1 cellular context compared by ENCODE assay signal in the genomic region with DNA sequence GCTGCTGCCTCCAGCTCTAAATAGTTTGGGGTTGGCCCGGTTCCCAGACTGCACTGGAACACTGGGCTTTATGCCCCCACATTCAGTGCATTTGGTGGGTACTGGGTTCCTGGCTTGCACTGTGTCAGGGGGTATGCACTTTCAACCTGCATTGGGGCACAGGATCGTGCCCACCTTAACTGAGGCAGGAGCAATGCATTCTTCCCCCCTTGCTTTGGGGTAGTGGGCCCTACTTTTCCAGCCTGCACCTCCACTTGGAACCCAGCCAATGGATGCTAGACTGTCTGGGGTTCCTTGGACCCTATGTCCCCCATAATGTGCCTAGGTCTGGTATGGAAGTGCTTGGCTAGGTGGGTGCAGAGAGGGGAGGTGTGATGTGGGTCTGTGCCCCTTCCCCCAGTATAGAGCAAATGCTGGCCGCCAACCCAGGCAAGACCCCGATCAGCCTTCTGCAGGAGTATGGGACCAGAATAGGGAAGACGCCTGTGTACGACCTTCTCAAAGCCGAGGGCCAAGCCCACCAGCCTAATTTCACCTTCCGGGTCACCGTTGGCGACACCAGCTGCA.
TF ChIP-seq lines count a peak whose summit lies in the region.

No MANE protein-coding gene starts in this region.

TF ChIP-seq in K562, 482 proteins besides CTCF, POLR2A, EP300 and RAD21 (continued from another document):
- TF ChIP-seq ZBTB33 (CRISPR knock-in tag; IDR thresholded peaks at IDR 0.05) = no peak
- 0 out of 2 replicates have a peak, but pooled peaks have one; percentile 16 for TF ChIP-seq NFRKB (IDR thresholded peaks at IDR 0.05; ENCODE audit: low read depth)
- TF ChIP-seq, protein P1, sequence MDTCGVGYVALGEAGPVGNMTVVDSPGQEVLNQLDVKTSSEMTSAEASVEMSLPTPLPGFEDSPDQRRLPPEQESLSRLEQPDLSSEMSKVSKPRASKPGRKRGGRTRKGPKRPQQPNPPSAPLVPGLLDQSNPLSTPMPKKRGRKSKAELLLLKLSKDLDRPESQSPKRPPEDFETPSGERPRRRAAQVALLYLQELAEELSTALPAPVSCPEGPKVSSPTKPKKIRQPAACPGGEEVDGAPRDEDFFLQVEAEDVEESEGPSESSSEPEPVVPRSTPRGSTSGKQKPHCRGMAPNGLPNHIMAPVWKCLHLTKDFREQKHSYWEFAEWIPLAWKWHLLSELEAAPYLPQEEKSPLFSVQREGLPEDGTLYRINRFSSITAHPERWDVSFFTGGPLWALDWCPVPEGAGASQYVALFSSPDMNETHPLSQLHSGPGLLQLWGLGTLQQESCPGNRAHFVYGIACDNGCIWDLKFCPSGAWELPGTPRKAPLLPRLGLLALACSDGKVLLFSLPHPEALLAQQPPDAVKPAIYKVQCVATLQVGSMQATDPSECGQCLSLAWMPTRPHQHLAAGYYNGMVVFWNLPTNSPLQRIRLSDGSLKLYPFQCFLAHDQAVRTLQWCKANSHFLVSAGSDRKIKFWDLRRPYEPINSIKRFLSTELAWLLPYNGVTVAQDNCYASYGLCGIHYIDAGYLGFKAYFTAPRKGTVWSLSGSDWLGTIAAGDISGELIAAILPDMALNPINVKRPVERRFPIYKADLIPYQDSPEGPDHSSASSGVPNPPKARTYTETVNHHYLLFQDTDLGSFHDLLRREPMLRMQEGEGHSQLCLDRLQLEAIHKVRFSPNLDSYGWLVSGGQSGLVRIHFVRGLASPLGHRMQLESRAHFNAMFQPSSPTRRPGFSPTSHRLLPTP (IDR thresholded peaks at IDR 0.05; ENCODE audit: borderline replicate concordance, extremely low read depth, insufficient read length) = no peak
- no peak for TF ChIP-seq NR2C2 (CRISPR knock-in tag; IDR thresholded peaks at IDR 0.05)
- TF ChIP-seq NR2C2 (tag; IDR thresholded peaks at IDR 0.05) = no peak; the same call in 1 of the 2 replicates
- peak; percentile 53; the same call in 1 of the 2 replicates for TF ChIP-seq CBFB (CRISPR knock-in tag; IDR thresholded peaks at IDR 0.05)
- no peak for TF ChIP-seq NR1H2 (CRISPR knock-in tag; IDR thresholded peaks at IDR 0.05)
- TF ChIP-seq FOXJ2 (tag; IDR thresholded peaks at IDR 0.05) = no peak
- no peak for TF ChIP-seq SIN3B (IDR thresholded peaks at IDR 0.05; ENCODE audit: low read depth)
- 0 out of 2 replicates have a peak, but pooled peaks have one; percentile 8 for TF ChIP-seq CEBPZ (IDR thresholded peaks at IDR 0.05; ENCODE audit: borderline replicate concordance, low read depth, low read length)
- TF ChIP-seq MECOM (CRISPR knock-in tag; IDR thresholded peaks at IDR 0.05) = 0 out of 2 replicates have a peak, but pooled peaks have one; percentile 46
- TF ChIP-seq CAMTA2 (CRISPR knock-in tag; conservative IDR thresholded peaks at IDR 0.05) = 0 out of 2 replicates have a peak, but pooled peaks have one; percentile 71
- 0 out of 2 replicates have a peak, but pooled peaks have one; percentile 6 for TF ChIP-seq ZBTB43 (CRISPR knock-in tag; IDR thresholded peaks at IDR 0.05)
- TF ChIP-seq COPS2 (conservative IDR thresholded peaks at IDR 0.05) = no peak
- peak; percentile 2; the same call in 1 of the 2 replicates for TF ChIP-seq XRCC5 (IDR thresholded peaks at IDR 0.05; ENCODE audit: low read depth, low read length)
- 0 out of 4 replicates have a peak, but pooled peaks of 1 of the 2 experiments have one; percentile 5 for TF ChIP-seq FOXA3 (CRISPR knock-in tag; conservative IDR thresholded peaks at IDR 0.05 in 1 of 2, IDR thresholded peaks at IDR 0.05 in 1 of 2)
- TF ChIP-seq GATAD2A (IDR thresholded peaks at IDR 0.05) = 0 out of 2 replicates have a peak, but pooled peaks have one; percentile 32
- TF ChIP-seq ZKSCAN1 (IDR thresholded peaks at IDR 0.05; ENCODE audit: low read depth, low read length) = 0 out of 2 replicates have a peak, but pooled peaks have one; percentile 1
- peak; percentile 10 to 18; a peak in 1 of 4 replicates for TF ChIP-seq ZMIZ1 (IDR thresholded peaks at IDR 0.05; ENCODE audit: low read depth in 2 of 2, low read length in 2 of 2)
- TF ChIP-seq DPF2 (IDR thresholded peaks at IDR 0.05) = peak; percentile 41; the same call in 1 of the 2 replicates
- TF ChIP-seq ZNF263 (CRISPR knock-in tag; IDR thresholded peaks at IDR 0.05; ENCODE audit: borderline replicate concordance) = peak; percentile 9; the same call in 1 of the 2 replicates
- peak; percentile 47; the same call in 1 of the 2 replicates for TF ChIP-seq NR2C1 (IDR thresholded peaks at IDR 0.05)
- no peak for TF ChIP-seq NR2C1 (tag; IDR thresholded peaks at IDR 0.05)
- TF ChIP-seq MEF2D (tag; conservative IDR thresholded peaks at IDR 0.05; ENCODE audit: low read depth) = no peak
- TF ChIP-seq NR3C1 (CRISPR knock-in tag; IDR thresholded peaks at IDR 0.05) = no peak
- TF ChIP-seq ZHX1 (conservative IDR thresholded peaks at IDR 0.05; ENCODE audit: low read length) = 0 out of 2 replicates have a peak, but pooled peaks have one; percentile 53
- 0 out of 2 replicates have a peak, but pooled peaks have one; percentile 21 for TF ChIP-seq ZZZ3 (IDR thresholded peaks at IDR 0.05)
- TF ChIP-seq RBM14 (IDR thresholded peaks at IDR 0.05; ENCODE audit: borderline replicate concordance, insufficient read depth, low read depth, low read length) = no peak
- no peak for TF ChIP-seq HOXB6 (CRISPR knock-in tag; IDR thresholded peaks at IDR 0.05; ENCODE audit: borderline replicate concordance)
- 0 out of 2 replicates have a peak, but pooled peaks have one; percentile 44 for TF ChIP-seq GTF2E2 (tag; IDR thresholded peaks at IDR 0.05)
- TF ChIP-seq, protein P2, sequence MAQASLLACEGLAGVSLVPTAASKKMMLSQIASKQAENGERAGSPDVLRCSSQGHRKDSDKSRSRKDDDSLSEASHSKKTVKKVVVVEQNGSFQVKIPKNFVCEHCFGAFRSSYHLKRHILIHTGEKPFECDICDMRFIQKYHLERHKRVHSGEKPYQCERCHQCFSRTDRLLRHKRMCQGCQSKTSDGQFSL (CRISPR knock-in tag; IDR thresholded peaks at IDR 0.05) = 0 out of 2 replicates have a peak, but pooled peaks have one; percentile 28
- TF ChIP-seq, protein P2 (tag; IDR thresholded peaks at IDR 0.05) = no peak
- TF ChIP-seq SNIP1 (IDR thresholded peaks at IDR 0.05; ENCODE audit: low read depth) = no peak
